Comparison of ENCODE assay signal across 9 cellular contexts in the genomic region with DNA sequence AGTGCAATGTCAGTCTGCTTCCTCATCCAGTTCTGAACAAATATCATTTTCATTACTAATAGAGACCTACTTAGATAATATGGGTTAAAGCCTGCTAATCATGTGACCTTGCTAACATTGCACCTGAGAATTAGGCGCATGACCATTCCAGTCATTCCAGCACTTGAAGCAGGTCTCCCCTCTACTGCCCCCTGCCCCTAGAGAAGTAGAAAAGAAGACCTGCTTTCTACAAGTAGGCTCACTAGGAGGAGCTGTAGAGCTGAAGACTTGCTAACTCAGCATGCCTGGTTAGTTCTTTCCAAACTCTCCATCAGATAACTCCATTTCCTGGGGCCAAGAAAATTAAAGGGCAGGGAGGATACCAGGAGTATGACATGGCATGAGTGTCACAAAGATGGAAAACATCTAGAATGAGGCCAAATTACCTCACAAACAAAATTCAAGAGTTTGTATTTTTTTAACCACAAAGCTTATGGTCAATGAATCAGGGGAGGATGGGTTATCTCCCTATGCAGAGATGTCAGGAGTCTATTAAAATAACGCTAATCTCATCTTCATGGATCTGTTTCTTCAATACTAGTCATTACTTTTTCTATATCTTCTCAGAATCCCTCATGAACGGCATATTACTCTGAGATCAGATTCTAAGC. TPM values are rescaled to one million over a fixed set of nuclear protein-coding genes. Genes with fewer than 3 reads are reported as not detected.
A peak's percentile ranks its signal among the peaks of the same experiment; 100 is the strongest.
DNase-seq lines count a peak whose midpoint lies in the region; TF ChIP-seq lines count a peak whose summit lies in the region.
"Not testable (repeated sequence)": the region's sequence is repeated elsewhere in the genome, so short reads cannot be mapped to it uniquely, and the experiment has no call there.
"Had no signal": no experiment of that assay in that cellular context is flagged by ENCODE, and none has a peak within 500 bp of the region (broad histone marks: within the 10 kb centered on the region; RNA-seq: fewer than 3 reads in every experiment).

No MANE protein-coding gene starts in this region.

- not testable (repeated sequence) for H3K27ac ChIP-seq in SK-N-SH (ENCODE audit: low read depth in 2 of 2, low read length in 1 of 2); tibial nerve

- not testable (repeated sequence) for H3K9ac ChIP-seq in SK-N-SH

- WGBS in SK-N-SH (ENCODE audit: low lambda C conversion rate), result 55% methylated on average over 3 of the region's 3 CpGs
- WGBS in tibial nerve, 2 donors, result 60 to 67% methylated on average over 3 of the region's 3 CpGs

- H3K9me3 ChIP-seq in SK-N-SH, tibial nerve: not testable (repeated sequence)

- H2AFZ ChIP-seq in SK-N-SH (ENCODE audit: low read depth), result not testable (repeated sequence)

- not testable (repeated sequence) for TF ChIP-seq EP300 in SK-N-SH (IDR thresholded peaks at IDR 0.05; ENCODE audit: borderline replicate concordance in 1 of 2, low read depth in 1 of 2, low read length in 1 of 2); tibial nerve (IDR thresholded peaks at IDR 0.05)

- H3K4me1 ChIP-seq in SK-N-SH (ENCODE audit: control insufficient read depth in 1 of 2, insufficient read depth in 2 of 2, low read depth in 1 of 2, low read length in 1 of 2); tibial nerve: not testable (repeated sequence)

- H3K27me3 ChIP-seq in SK-N-SH (ENCODE audit: insufficient read depth); tibial nerve: not testable (repeated sequence)

- TF ChIP-seq CTCF in SK-N-SH (IDR thresholded peaks at IDR 0.05), result peak; percentile 75
- TF ChIP-seq CTCF in fibroblast of villous mesenchyme (IDR thresholded peaks at IDR 0.05; ENCODE audit: insufficient read depth, low read depth, low read length), result peak; percentile 70
- TF ChIP-seq CTCF in tibial nerve (IDR thresholded peaks at IDR 0.05), result peak in 3 of 5 experiments; percentile 11 to 37 (median 19)

- not testable (repeated sequence) for H3K9me2 ChIP-seq in SK-N-SH

- POLR2A ChIA-PET in SK-N-SH (lab: Yijun Ruan, JAX), result not testable (repeated sequence)

- not testable (repeated sequence) for H3K36me3 ChIP-seq in SK-N-SH (replicated peaks in 1 of 2; ENCODE audit: control insufficient read depth in 1 of 2, insufficient read depth in 2 of 2, low read length in 1 of 2); tibial nerve

- not testable (repeated sequence) for H3F3A ChIP-seq in SK-N-SH (replicated peaks; ENCODE audit: insufficient read depth)

- not testable (repeated sequence) for H3K4me2 ChIP-seq in SK-N-SH

- not testable (repeated sequence) for H4K20me1 ChIP-seq in SK-N-SH (ENCODE audit: insufficient read depth)

- TF ChIP-seq RAD21 in SK-N-SH (IDR thresholded peaks at IDR 0.05; ENCODE audit: low read length), result peak; percentile 42

- DNase-seq in EL (peak; percentile 68), HT-29 (ENCODE audit: low spot score) (peak; percentile 76), NCI-H2196 treated with DMSO at 0.1 percent for 48 hours (lab: John Stamatoyannopoulos, UW; ENCODE audit: unreplicated experiment) (peak; percentile 5), amniotic stem cell (lab: John Stamatoyannopoulos, UW) (peak; percentile 31), fibroblast of villous mesenchyme (ENCODE audit: low read depth) (peak; percentile 66), mucosa of gallbladder (ENCODE audit: low spot score) (peak; percentile 33)
- DNase-seq in SK-N-SH; tibial nerve (ENCODE audit: low spot score in 2 of 2): not testable (repeated sequence)

- CTCF ChIA-PET in SK-N-SH (lab: Yijun Ruan, JAX), result interaction anchor here (0.7 kb wide), 1 partner anchor 235 kb away, joined by 3 read pairs; no protein-coding TSS in a partner anchor

- TF ChIP-seq POLR2A in tibial nerve (IDR thresholded peaks at IDR 0.05), result not testable (repeated sequence)

- not testable (repeated sequence) for H3K4me3 ChIP-seq in SK-N-SH (ENCODE audit: low read depth in 2 of 2, low read length in 1 of 2); fibroblast of villous mesenchyme (ENCODE audit: low read depth, low read length); tibial nerve

- H3K79me2 ChIP-seq in SK-N-SH (ENCODE audit: insufficient read depth), result not testable (repeated sequence)

TF ChIP-seq in SK-N-SH, 30 proteins besides CTCF, POLR2A, EP300 and RAD21:
- TF ChIP-seq SMC3 (IDR thresholded peaks at IDR 0.05; ENCODE audit: low read depth, low read length), result peak; percentile 33

RNA-seq across cellular contexts. Expression of a gene that starts 14.2 kb away (rescaled TPM):
- total RNA-seq in HT-29 (2014; rRNA removed; shearing (Covaris generic)), result not detected in 2 replicates
- not detected in 2 replicates for polyA plus RNA-seq in SK-N-SH (2012; rRNA removed)
- not detected in 2 replicates for polyA plus RNA-seq in SK-N-SH (2012; cell fraction: cytosol; rRNA removed)
- polyA plus RNA-seq in SK-N-SH (2012; cell fraction: nucleus; rRNA removed), result not detected in 2 replicates
- total RNA-seq in fibroblast of villous mesenchyme (not detected in 2 replicates), mucosa of gallbladder (not detected), tibial nerve (not detected)
- total RNA-seq: left cardiac atrium had no signal

RNA-seq across cellular contexts. Expression of a gene that starts 31.1 kb away (rescaled TPM):
- not detected in 2 replicates for total RNA-seq in HT-29 (2014; rRNA removed; shearing (Covaris generic))
- not detected in 2 replicates for polyA plus RNA-seq in SK-N-SH (2012; rRNA removed)
- not detected in 2 replicates for polyA plus RNA-seq in SK-N-SH (2012; cell fraction: cytosol; rRNA removed)
- not detected in 2 replicates for polyA plus RNA-seq in SK-N-SH (2012; cell fraction: nucleus; rRNA removed)
- total RNA-seq in fibroblast of villous mesenchyme (not detected in 2 replicates), mucosa of gallbladder (not detected), tibial nerve (not detected)
- total RNA-seq: left cardiac atrium had no signal

Comparison
In these comparisons a context has a peak if more than half of its experiments do, and no peak if none do; other contexts are left out.
1. CTCF ChIP-seq: peak in every context shown above with its lines; median percentile 75 in SK-N-SH; 70 in fibroblast of villous mesenchyme; 19 in tibial nerve.